ENCODE assay signal across 8 cellular contexts in genomic region chr13:33017410-33017929, GRCh38. TPM values are rescaled to one million over a fixed set of nuclear protein-coding genes. Genes with fewer than 3 reads are reported as not detected.
A peak's percentile ranks its signal among the peaks of the same experiment; 100 is the strongest.
DNase-seq lines count a peak whose midpoint lies in the region; ATAC-seq and TF ChIP-seq lines count a peak whose summit lies in the region.

No MANE protein-coding gene starts in this region.

- ATAC-seq in GM21390 (IDR thresholded peaks at IDR 0.05; ENCODE audit: unreplicated experiment) = peak; percentile 70

- no peaks in the 10 kb centered on the region for H3K9me3 Mint-ChIP-seq in activated naive CD4-positive, alpha-beta T cell treated with anti-CD3 and anti-CD28 coated beads, Interleukin-2, amount 50 U/mL, for 24 hours

- peak overlapping the region; percentile 76 for H3K4me3 ChIP-seq in left ventricle myocardium inferior

- intact Hi-C loops in left ventricle myocardium inferior (cut with micrococcal nuclease) = no loop called here

- H3K27ac Mint-ChIP-seq in activated naive CD4-positive, alpha-beta T cell treated with anti-CD3 and anti-CD28 coated beads, Interleukin-2, amount 50 U/mL, for 24 hours = no peak overlapping the region

- H3K4me1 Mint-ChIP-seq in activated naive CD4-positive, alpha-beta T cell treated with anti-CD3 and anti-CD28 coated beads, Interleukin-2, amount 50 U/mL, for 24 hours = peaks cover 14% of the 10 kb centered on the region

- H3K27me3 Mint-ChIP-seq in activated naive CD4-positive, alpha-beta T cell treated with anti-CD3 and anti-CD28 coated beads, Interleukin-2, amount 50 U/mL, for 24 hours = peaks cover 50% of the 10 kb centered on the region

- no peaks in the 10 kb centered on the region for H3K36me3 Mint-ChIP-seq in activated naive CD4-positive, alpha-beta T cell treated with anti-CD3 and anti-CD28 coated beads, Interleukin-2, amount 50 U/mL, for 24 hours

- peaks cover 7% of the 10 kb centered on the region for H3K27me3 ChIP-seq in left ventricle myocardium inferior (ENCODE audit: low read depth)

- peak overlapping the region; percentile 88 for H3K27ac ChIP-seq in left ventricle myocardium inferior (replicated peaks)
- H3K27ac ChIP-seq in RWPE1 = no peak overlapping the region

- DNase-seq in GM10266 (ENCODE audit: extremely low spot score) (peak; percentile 85), HT-29 (ENCODE audit: low spot score) (peak; percentile 42), left ventricle myocardium inferior (peak; percentile 48), putamen (ENCODE audit: low spot score) (peak; percentile 45), RWPE1 (ENCODE audit: low spot score) (no peak), HCEC 1CT (no peak)

- TF ChIP-seq CTCF in GM10266 (IDR thresholded peaks at IDR 0.05; ENCODE audit: control insufficient read depth, insufficient read depth, low read depth, missing control alignments) = peak; percentile 74
- peak; percentile 77 for TF ChIP-seq CTCF in left ventricle myocardium inferior (IDR thresholded peaks at IDR 0.05; ENCODE audit: borderline replicate concordance)
- no peak for TF ChIP-seq CTCF in RWPE1 (conservative IDR thresholded peaks at IDR 0.05; ENCODE audit: low read depth)

- no peaks in the 10 kb centered on the region for H3K9me3 ChIP-seq in left ventricle myocardium inferior (replicated peaks)

- peak overlapping the region; percentile 77 for H3K4me3 Mint-ChIP-seq in activated naive CD4-positive, alpha-beta T cell treated with anti-CD3 and anti-CD28 coated beads, Interleukin-2, amount 50 U/mL, for 24 hours

- POLR2A ChIA-PET in RWPE1 (lab: Yijun Ruan, JAX; ENCODE audit: low non-redundant PET) = no interaction called here

- no peaks in the 10 kb centered on the region for H3K36me3 ChIP-seq in left ventricle myocardium inferior

- H3K4me1 ChIP-seq in left ventricle myocardium inferior = peaks cover 31% of the 10 kb centered on the region

- CTCF ChIA-PET in RWPE1 (lab: Yijun Ruan, JAX) = no interaction called here

RNA-seq across cellular contexts. Expression of gene KL, which starts 1.2 kb away (rescaled TPM):
- total RNA-seq in HT-29 (2014; rRNA removed; shearing (Covaris generic)) = not detected in 2 replicates
- total RNA-seq in left ventricle myocardium inferior = 1.2 TPM

Comparison
In these comparisons a context has a peak if more than half of its experiments do, and no peak if none do; other contexts are left out.
1. DNase-seq: peak in GM10266 (single experiment), HT-29 (single experiment), left ventricle myocardium inferior (single experiment) and putamen (single experiment); none in RWPE1 (single experiment) and HCEC 1CT (single experiment).